Comparison of ENCODE assay signal across 24 cellular contexts in genomic region chr20:56579261-56579660, GRCh38. TPM values are rescaled to one million over a fixed set of nuclear protein-coding genes. Genes with fewer than 3 reads are reported as not detected.
"Had no signal": no experiment of that assay in that cellular context is flagged by ENCODE, and none has a peak within 500 bp of the region (broad histone marks: within the 10 kb centered on the region; RNA-seq: fewer than 3 reads in every experiment).

No MANE protein-coding gene starts in this region.

- H3K36me3 ChIP-seq: right lobe of liver, tibial artery had no signal

- H3K4me1 Mint-ChIP-seq: activated CD4-positive, alpha-beta memory T cell treated with anti-CD3 and anti-CD28 coated beads, Interleukin-2, amount 10 ng/mL, durations not matched to agents 7 days and 5 days; activated CD4-positive, alpha-beta T cell treated with anti-CD3 and anti-CD28 coated beads, Interleukin-2, amount 10 ng/mL, durations not matched to agents 24 days and 14 days; activated naive CD4-positive, alpha-beta T cell treated with anti-CD3 and anti-CD28 coated beads, Interleukin-2, amount 10 ng/mL, durations not matched to agents 7 days and 5 days; activated naive CD8-positive, alpha-beta T cell treated with anti-CD3 and anti-CD28 coated beads, Interleukin-2, amount 50 U/mL, for 24 hours; immature natural killer cell; stimulated activated naive CD8-positive, alpha-beta T cell treated with anti-CD3 and anti-CD28 coated beads, Interleukin-15, amount 100 ng/mL, for 72 hours had no signal

- ATAC-seq: activated CD4-positive, CD25-positive, alpha-beta regulatory T cell treated with anti-CD3 and anti-CD28 coated beads, Interleukin-2, amount 50 U/mL, for 24 hours; activated naive CD8-positive, alpha-beta T cell treated with anti-CD3 and anti-CD28 coated beads, Interleukin-2, amount 50 U/mL, for 24 hours; activated T-cell treated with anti-CD3 and anti-CD28 coated beads, Interleukin-2, amount 50 U/mL, for 72 hours; body of pancreas; foreskin keratinocyte; left ventricle myocardium superior; right lobe of liver; stimulated activated naive CD8-positive, alpha-beta T cell treated with anti-CD3 and anti-CD28 coated beads, Interleukin-15, amount 100 ng/mL, for 72 hours had no signal

- H3K27ac ChIP-seq: body of pancreas, foreskin keratinocyte, right lobe of liver, skin epidermis, tibial artery, VCaP had no signal

- H3K4me1 ChIP-seq: body of pancreas, foreskin keratinocyte, right lobe of liver, tibial artery had no signal

- H3K27me3 ChIP-seq: body of pancreas, foreskin keratinocyte, right lobe of liver had no signal

- H3K4me3 ChIP-seq: body of pancreas, right lobe of liver, skin epidermis, tibial artery had no signal

- DNase-seq: activated CD4-positive, alpha-beta memory T cell treated with anti-CD3 and anti-CD28 coated beads, Interleukin-2, amount 10 ng/mL, durations not matched to agents 7 days and 5 days; activated CD4-positive, alpha-beta T cell treated with anti-CD3 and anti-CD28 coated beads, Interleukin-2, amount 10 ng/mL, durations not matched to agents 24 days and 14 days; activated effector memory CD4-positive, alpha-beta T cell treated with anti-CD3 and anti-CD28 coated beads, Interleukin-2, amount 50 U/mL, for 16 hours; activated naive CD4-positive, alpha-beta T cell treated with anti-CD3 and anti-CD28 coated beads, Interleukin-2, amount 10 ng/mL, durations not matched to agents 7 days and 5 days; activated naive CD8-positive, alpha-beta T cell treated with anti-CD3 and anti-CD28 coated beads, Interleukin-2, amount 50 U/mL, for 24 hours; activated T-cell treated with anti-CD3 and anti-CD28 coated beads, Interleukin-2, amount 50 U/mL, for 72 hours; body of pancreas; effector memory CD4-positive, alpha-beta T cell; foreskin keratinocyte; immature natural killer cell; left ventricle myocardium superior; naive B cell; occipital lobe; right lobe of liver; stimulated activated CD4-positive, alpha-beta T cell treated with anti-CD3 and anti-CD28 coated beads, Interleukin-1b, Interleukin-23, amount 100 ng/mL, for 48 hours; stimulated activated naive CD8-positive, alpha-beta T cell treated with anti-CD3 and anti-CD28 coated beads, Interleukin-15, amount 100 ng/mL, for 72 hours; tibial artery had no signal

- H3K27ac Mint-ChIP-seq: activated CD4-positive, alpha-beta memory T cell treated with anti-CD3 and anti-CD28 coated beads, Interleukin-2, amount 10 ng/mL, durations not matched to agents 7 days and 5 days; activated CD4-positive, alpha-beta T cell treated with anti-CD3 and anti-CD28 coated beads, Interleukin-2, amount 10 ng/mL, durations not matched to agents 24 days and 14 days; activated naive CD4-positive, alpha-beta T cell treated with anti-CD3 and anti-CD28 coated beads, Interleukin-2, amount 10 ng/mL, durations not matched to agents 7 days and 5 days; activated naive CD8-positive, alpha-beta T cell treated with anti-CD3 and anti-CD28 coated beads, Interleukin-2, amount 50 U/mL, for 24 hours; activated T-cell treated with anti-CD3 and anti-CD28 coated beads, Interleukin-2, amount 50 U/mL, for 72 hours; immature natural killer cell; naive B cell; stimulated activated naive CD8-positive, alpha-beta T cell treated with anti-CD3 and anti-CD28 coated beads, Interleukin-15, amount 100 ng/mL, for 72 hours had no signal

- H3K9me3 Mint-ChIP-seq: activated CD4-positive, alpha-beta memory T cell treated with anti-CD3 and anti-CD28 coated beads, Interleukin-2, amount 10 ng/mL, durations not matched to agents 7 days and 5 days; activated CD4-positive, alpha-beta T cell treated with anti-CD3 and anti-CD28 coated beads, Interleukin-2, amount 10 ng/mL, durations not matched to agents 24 days and 14 days; activated naive CD4-positive, alpha-beta T cell treated with anti-CD3 and anti-CD28 coated beads, Interleukin-2, amount 10 ng/mL, durations not matched to agents 7 days and 5 days; activated naive CD8-positive, alpha-beta T cell treated with anti-CD3 and anti-CD28 coated beads, Interleukin-2, amount 50 U/mL, for 24 hours; activated T-cell treated with anti-CD3 and anti-CD28 coated beads, Interleukin-2, amount 50 U/mL, for 72 hours; immature natural killer cell; naive B cell; stimulated activated naive CD8-positive, alpha-beta T cell treated with anti-CD3 and anti-CD28 coated beads, Interleukin-15, amount 100 ng/mL, for 72 hours had no signal

- H3K36me3 Mint-ChIP-seq: activated naive CD4-positive, alpha-beta T cell treated with anti-CD3 and anti-CD28 coated beads, Interleukin-2, amount 10 ng/mL, durations not matched to agents 7 days and 5 days; immature natural killer cell; naive B cell had no signal

- H3K4me3 Mint-ChIP-seq: activated CD4-positive, alpha-beta memory T cell treated with anti-CD3 and anti-CD28 coated beads, Interleukin-2, amount 10 ng/mL, durations not matched to agents 7 days and 5 days; activated CD4-positive, alpha-beta T cell treated with anti-CD3 and anti-CD28 coated beads, Interleukin-2, amount 10 ng/mL, durations not matched to agents 24 days and 14 days; activated naive CD4-positive, alpha-beta T cell treated with anti-CD3 and anti-CD28 coated beads, Interleukin-2, amount 10 ng/mL, durations not matched to agents 7 days and 5 days; activated naive CD8-positive, alpha-beta T cell treated with anti-CD3 and anti-CD28 coated beads, Interleukin-2, amount 50 U/mL, for 24 hours; activated T-cell treated with anti-CD3 and anti-CD28 coated beads, Interleukin-2, amount 50 U/mL, for 72 hours; immature natural killer cell; naive B cell; stimulated activated naive CD8-positive, alpha-beta T cell treated with anti-CD3 and anti-CD28 coated beads, Interleukin-15, amount 100 ng/mL, for 72 hours had no signal

RNA-seq across cellular contexts. Expression of gene FAM209B, which starts 46.2 kb away (rescaled TPM):
- total RNA-seq: body of pancreas, cardiac septum, dermis microvascular lymphatic vessel endothelial cell, left ventricle myocardium superior, occipital lobe had no signal

RNA-seq across cellular contexts. Expression of gene TFAP2C, which starts 49.8 kb away (rescaled TPM):
- total RNA-seq: activated CD4-positive, alpha-beta memory T cell treated with anti-CD3 and anti-CD28 coated beads, Interleukin-2, amount 10 ng/mL, durations not matched to agents 7 days and 5 days; activated CD4-positive, alpha-beta T cell treated with anti-CD3 and anti-CD28 coated beads, Interleukin-2, amount 10 ng/mL, durations not matched to agents 24 days and 14 days; dermis microvascular lymphatic vessel endothelial cell; right lobe of liver; T-helper 2 cell treated with Interferon-gamma antibody and Interleukin-4, amounts not matched to agents 100 ng/mL and 5 ng/mL, for 36 hours had no signal
- polyA plus RNA-seq: immature natural killer cell, neural cell had no signal

RNA-seq across cellular contexts. Expression of gene FAM209A, which starts 54.7 kb away (rescaled TPM):
- total RNA-seq: body of pancreas, cardiac septum, foreskin keratinocyte, left ventricle myocardium superior, occipital lobe had no signal
- polyA plus RNA-seq: neural cell had no signal
